30 cellular contexts compared by ENCODE assay signal in genomic region chr2:117818921-117819320, GRCh38. TPM values are rescaled to one million over a fixed set of nuclear protein-coding genes. Genes with fewer than 3 reads are reported as not detected.
DNase-seq lines count a peak whose midpoint lies in the region; ATAC-seq and TF ChIP-seq lines count a peak whose summit lies in the region.
"Had no signal": no experiment of that assay in that cellular context is flagged by ENCODE, and none has a peak within 500 bp of the region (broad histone marks: within the 10 kb centered on the region; RNA-seq: fewer than 3 reads in every experiment).

No MANE protein-coding gene starts in this region.

- H3K9me3 ChIP-seq in CD8-positive, alpha-beta memory T cell (ENCODE audit: low read length): no peaks in the 10 kb centered on the region
- H3K9me3 ChIP-seq: ascending aorta, colonic mucosa, heart left ventricle had no signal

- intact Hi-C loops in activated naive CD4-positive, alpha-beta T cell treated with anti-CD3 and anti-CD28 coated beads for 36 hours (cut with micrococcal nuclease): loop anchor here (5.0 to 10.0 kb wide), 2 partner anchors 118 to 1026 kb away; partner anchors contain the start of gene EN1
- intact Hi-C loops in natural killer cell (cut with micrococcal nuclease): loop anchor here (10.0 kb wide), 2 partner anchors 266 to 1546 kb away; partner anchors contain the start of genes C2orf76, DBI and INSIG2

- peak overlapping the region; percentile 73 for H3K27ac Mint-ChIP-seq in activated naive CD4-positive, alpha-beta T cell treated with anti-CD3 and anti-CD28 coated beads for 36 hours
- H3K27ac Mint-ChIP-seq in CD8-positive, alpha-beta memory T cell: peak overlapping the region in 7 of 8 donors; percentile 89 to 100 (median 98)
- H3K27ac Mint-ChIP-seq in activated naive CD8-positive, alpha-beta T cell treated with anti-CD3 and anti-CD28 coated beads, Interleukin-2, amount 50 U/mL, for 24 hours: peak overlapping the region; percentile 38
- H3K27ac Mint-ChIP-seq in natural killer cell: peak overlapping the region; percentile 60 to 96
- no peak overlapping the region for H3K27ac Mint-ChIP-seq in T-helper 2 cell treated with Interferon-gamma antibody and Interleukin-4, amounts not matched to agents 5 μg/mL and 100 μg/mL, for 36 hours
- H3K27ac Mint-ChIP-seq: activated naive CD4-positive, alpha-beta T cell treated with anti-CD3 and anti-CD28 coated beads, Interleukin-2, amount 10 ng/mL, durations not matched to agents 7 days and 5 days; mesothelial cell of epicardium; type B pancreatic cell had no signal

- H3K27me3 Mint-ChIP-seq in activated naive CD4-positive, alpha-beta T cell treated with anti-CD3 and anti-CD28 coated beads for 36 hours (ENCODE audit: low read depth): no peaks in the 10 kb centered on the region
- peaks cover 0 to 5% of the 10 kb centered on the region in 2 donors for H3K27me3 Mint-ChIP-seq in CD8-positive, alpha-beta memory T cell
- no peaks in the 10 kb centered on the region for H3K27me3 Mint-ChIP-seq in activated naive CD8-positive, alpha-beta T cell treated with anti-CD3 and anti-CD28 coated beads, Interleukin-2, amount 50 U/mL, for 24 hours
- H3K27me3 Mint-ChIP-seq in natural killer cell (ENCODE audit: low read depth in 2 of 2): no peaks in the 10 kb centered on the region
- no peaks in the 10 kb centered on the region for H3K27me3 Mint-ChIP-seq in T-helper 2 cell treated with Interferon-gamma antibody and Interleukin-4, amounts not matched to agents 5 μg/mL and 100 μg/mL, for 36 hours (ENCODE audit: low read depth)
- H3K27me3 Mint-ChIP-seq: activated naive CD4-positive, alpha-beta T cell treated with anti-CD3 and anti-CD28 coated beads, Interleukin-2, amount 10 ng/mL, durations not matched to agents 7 days and 5 days; type B pancreatic cell had no signal

- no peaks in the 10 kb centered on the region for H3K9me3 Mint-ChIP-seq in activated naive CD4-positive, alpha-beta T cell treated with anti-CD3 and anti-CD28 coated beads for 36 hours
- H3K9me3 Mint-ChIP-seq in CD8-positive, alpha-beta memory T cell: no peaks in the 10 kb centered on the region
- no peaks in the 10 kb centered on the region for H3K9me3 Mint-ChIP-seq in activated naive CD8-positive, alpha-beta T cell treated with anti-CD3 and anti-CD28 coated beads, Interleukin-2, amount 50 U/mL, for 24 hours
- no peaks in the 10 kb centered on the region for H3K9me3 Mint-ChIP-seq in natural killer cell
- H3K9me3 Mint-ChIP-seq in T-helper 2 cell treated with Interferon-gamma antibody and Interleukin-4, amounts not matched to agents 5 μg/mL and 100 μg/mL, for 36 hours: no peaks in the 10 kb centered on the region
- H3K9me3 Mint-ChIP-seq: activated naive CD4-positive, alpha-beta T cell treated with anti-CD3 and anti-CD28 coated beads, Interleukin-2, amount 10 ng/mL, durations not matched to agents 7 days and 5 days; mesothelial cell of epicardium; type B pancreatic cell had no signal

- no peak for TF ChIP-seq CTCF in natural killer cell (IDR thresholded peaks at IDR 0.05)

- peaks cover 61% of the 10 kb centered on the region for H3K36me3 ChIP-seq in CD8-positive, alpha-beta memory T cell (ENCODE audit: insufficient read depth, low read length)

- H3K27me3 ChIP-seq in CD8-positive, alpha-beta memory T cell (ENCODE audit: insufficient read depth, low read length, poor library complexity, severe bottlenecking): no peaks in the 10 kb centered on the region
- H3K27me3 ChIP-seq: ascending aorta, cardiac muscle cell, colonic mucosa, heart left ventricle had no signal

- POLR2A ChIA-PET in CD8-positive, alpha-beta memory T cell (lab: Charles Lee): no interaction called here

- DNase-seq in activated naive CD4-positive, alpha-beta T cell treated with anti-CD3 and anti-CD28 coated beads for 36 hours: no peak
- no peak for DNase-seq in activated naive CD4-positive, alpha-beta T cell (lab: John Stamatoyannopoulos, UW)
- no peak for DNase-seq in CD8-positive, alpha-beta memory T cell
- no peak for DNase-seq in activated naive CD8-positive, alpha-beta T cell treated with anti-CD3 and anti-CD28 coated beads, Interleukin-2, amount 50 U/mL, for 24 hours
- DNase-seq in natural killer cell (no peak), DMS153 (lab: John Stamatoyannopoulos, UW) (no peak), foreskin melanocyte (no peak)
- no peak for DNase-seq in T-helper 2 cell treated with Interferon-gamma antibody and Interleukin-4, amounts not matched to agents 5 μg/mL and 100 μg/mL, for 36 hours (ENCODE audit: low spot score)
- DNase-seq: activated naive CD4-positive, alpha-beta T cell treated with anti-CD3 and anti-CD28 coated beads, Interleukin-2, amount 10 ng/mL, durations not matched to agents 7 days and 5 days; activated T-cell treated with anti-CD3 and anti-CD28 coated beads, Interleukin-2, amount 50 U/mL, for 48 hours; colonic mucosa; COR-L47; effector CD4-positive, alpha-beta T cell; HCEC 1CT; heart left ventricle; Kasumi-1; MV-4-11; NCI-H1436 treated with DMSO at 0.1 percent for 48 hours; NCI-H2081 treated with DMSO at 0.1 percent for 48 hours; NCI-H345; NCI-H69; PC-9; stimulated activated CD4-positive, alpha-beta T cell treated with anti-CD3 and anti-CD28 coated beads, Interleukin-4, amount 100 ng/mL, for 1 hour had no signal

- H3K4me3 ChIP-seq in CD8-positive, alpha-beta memory T cell (ENCODE audit: low read length): no peak overlapping the region
- H3K4me3 ChIP-seq: ascending aorta, cardiac muscle cell, colonic mucosa, heart left ventricle, PC-9, SK-N-MC had no signal

- CTCF ChIA-PET in activated naive CD4-positive, alpha-beta T cell treated with anti-CD3 and anti-CD28 coated beads for 36 hours (lab: Charles Lee): no interaction called here
- CTCF ChIA-PET in CD8-positive, alpha-beta memory T cell (lab: Charles Lee): no interaction called here

- H3K4me1 ChIP-seq in CD8-positive, alpha-beta memory T cell (ENCODE audit: insufficient read depth, low read length): peaks cover 20% of the 10 kb centered on the region

- H3K27ac ChIP-seq in CD8-positive, alpha-beta memory T cell (ENCODE audit: low read depth, low read length): no peak overlapping the region
- H3K27ac ChIP-seq: ascending aorta, cardiac muscle cell, colonic mucosa, epithelial cell of prostate, heart left ventricle, PC-9, SK-N-MC had no signal

- H3K4me1 Mint-ChIP-seq in activated naive CD4-positive, alpha-beta T cell treated with anti-CD3 and anti-CD28 coated beads for 36 hours (ENCODE audit: low read depth): peaks cover 55% of the 10 kb centered on the region
- peaks cover 37 to 67% (median 56%) of the 10 kb centered on the region in 3 donors for H3K4me1 Mint-ChIP-seq in CD8-positive, alpha-beta memory T cell
- peaks cover 63% of the 10 kb centered on the region for H3K4me1 Mint-ChIP-seq in activated naive CD8-positive, alpha-beta T cell treated with anti-CD3 and anti-CD28 coated beads, Interleukin-2, amount 50 U/mL, for 24 hours
- peaks cover 23 to 36% of the 10 kb centered on the region in 2 donors for H3K4me1 Mint-ChIP-seq in natural killer cell
- H3K4me1 Mint-ChIP-seq in T-helper 2 cell treated with Interferon-gamma antibody and Interleukin-4, amounts not matched to agents 5 μg/mL and 100 μg/mL, for 36 hours (ENCODE audit: low read depth): peaks cover 27% of the 10 kb centered on the region

- H3K4me3 Mint-ChIP-seq in activated naive CD4-positive, alpha-beta T cell treated with anti-CD3 and anti-CD28 coated beads for 36 hours: no peak overlapping the region
- no peak overlapping the region for H3K4me3 Mint-ChIP-seq in CD8-positive, alpha-beta memory T cell
- no peak overlapping the region for H3K4me3 Mint-ChIP-seq in activated naive CD8-positive, alpha-beta T cell treated with anti-CD3 and anti-CD28 coated beads, Interleukin-2, amount 50 U/mL, for 24 hours
- H3K4me3 Mint-ChIP-seq in natural killer cell: no peak overlapping the region
- no peak overlapping the region for H3K4me3 Mint-ChIP-seq in T-helper 2 cell treated with Interferon-gamma antibody and Interleukin-4, amounts not matched to agents 5 μg/mL and 100 μg/mL, for 36 hours
- H3K4me3 Mint-ChIP-seq: activated naive CD4-positive, alpha-beta T cell treated with anti-CD3 and anti-CD28 coated beads, Interleukin-2, amount 10 ng/mL, durations not matched to agents 7 days and 5 days; mesothelial cell of epicardium; type B pancreatic cell had no signal

- no peak for ATAC-seq in activated naive CD8-positive, alpha-beta T cell treated with anti-CD3 and anti-CD28 coated beads, Interleukin-2, amount 50 U/mL, for 24 hours
- ATAC-seq in natural killer cell: no peak
- ATAC-seq: activated CD4-positive, CD25-positive, alpha-beta regulatory T cell treated with anti-CD3 and anti-CD28 coated beads, Interleukin-2, amount 50 U/mL, for 24 hours; heart left ventricle had no signal

- H3K36me3 Mint-ChIP-seq in activated naive CD4-positive, alpha-beta T cell treated with anti-CD3 and anti-CD28 coated beads for 36 hours (ENCODE audit: low read depth): peaks cover 57% of the 10 kb centered on the region
- peaks cover 8 to 86% (median 40%) of the 10 kb centered on the region in 3 donors for H3K36me3 Mint-ChIP-seq in CD8-positive, alpha-beta memory T cell
- H3K36me3 Mint-ChIP-seq in activated naive CD8-positive, alpha-beta T cell treated with anti-CD3 and anti-CD28 coated beads, Interleukin-2, amount 50 U/mL, for 24 hours (ENCODE audit: low read depth): peaks cover 82% of the 10 kb centered on the region
- peaks cover 37% of the 10 kb centered on the region for H3K36me3 Mint-ChIP-seq in natural killer cell
- peaks cover 65% of the 10 kb centered on the region for H3K36me3 Mint-ChIP-seq in T-helper 2 cell treated with Interferon-gamma antibody and Interleukin-4, amounts not matched to agents 5 μg/mL and 100 μg/mL, for 36 hours (ENCODE audit: low read depth)

RNA-seq across cellular contexts. Expression of gene DDX18, which starts 4.4 kb away (rescaled TPM):
- total RNA-seq in activated naive CD4-positive, alpha-beta T cell treated with anti-CD3 and anti-CD28 coated beads for 36 hours: 100 to 1,000 TPM; 106 to 119 TPM
- total RNA-seq in CD8-positive, alpha-beta memory T cell: 100 to 1,000 TPM; 147 to 151 TPM
- 46.2 TPM for polyA plus RNA-seq in CD8-positive, alpha-beta memory T cell
- 10 to 100 TPM; 65.2 to 68.6 (median 67.8) TPM for total RNA-seq in natural killer cell
